In genomic region chr11:46125284-46125683, GRCh38 we compare ENCODE assay signal across 25 cellular contexts. TPM values are rescaled to one million over a fixed set of nuclear protein-coding genes. Genes with fewer than 3 reads are reported as not detected.
DNase-seq lines count a peak whose midpoint lies in the region; ATAC-seq, FAIRE-seq and TF ChIP-seq lines count a peak whose summit lies in the region.
"Had no signal": no experiment of that assay in that cellular context is flagged by ENCODE, and none has a peak within 500 bp of the region (broad histone marks: within the 10 kb centered on the region; RNA-seq: fewer than 3 reads in every experiment).

No MANE protein-coding gene starts in this region.

- peaks cover 0 to 2% of the 10 kb centered on the region in 2 experiments; a peak in 1 of 5 replicates for H3K27me3 ChIP-seq in HepG2 (ENCODE audit: control insufficient read depth in 1 of 2, insufficient read depth in 2 of 2, low read length in 2 of 2)
- no peaks in the 10 kb centered on the region for H3K27me3 ChIP-seq in right lobe of liver
- H3K27me3 ChIP-seq in K562 (ENCODE audit: control insufficient read depth in 2 of 2, insufficient read depth in 2 of 2, low read length in 2 of 2), result no peaks in the 10 kb centered on the region
- H3K27me3 ChIP-seq: BE2C, BLaER1 had no signal

- H3K4me3 Mint-ChIP-seq in activated naive CD4-positive, alpha-beta T cell treated with anti-CD3 and anti-CD28 coated beads, Interleukin-2, amount 10 ng/mL, durations not matched to agents 7 days and 5 days, result no peak overlapping the region
- H3K4me3 Mint-ChIP-seq: CD14-positive monocyte; CD8-positive, alpha-beta T cell had no signal

- H4K20me1 ChIP-seq in HepG2 (ENCODE audit: insufficient read depth, low read length), result no peaks in the 10 kb centered on the region
- no peaks in the 10 kb centered on the region for H4K20me1 ChIP-seq in K562 (replicated peaks; ENCODE audit: control insufficient read depth, insufficient read depth, low read length)
- H4K20me1 ChIP-seq: BLaER1 had no signal

- no peak overlapping the region for H3K4me3 ChIP-seq in HepG2 (replicated peaks in 1 of 3; ENCODE audit: insufficient read depth in 1 of 3, low read depth in 2 of 3, low read length in 3 of 3)
- H3K4me3 ChIP-seq in right lobe of liver, result no peak overlapping the region
- no peak overlapping the region for H3K4me3 ChIP-seq in HEK293 (ENCODE audit: low read depth, low read length)
- H3K4me3 ChIP-seq in K562, result no peak overlapping the region
- H3K4me3 ChIP-seq: BLaER1, GM12878 had no signal

- POLR2A ChIA-PET in HepG2 (lab: Yijun Ruan, JAX), result no interaction called here
- POLR2A ChIA-PET in HEK293 (lab: Yijun Ruan, JAX), result no interaction called here
- POLR2A ChIA-PET in K562 (lab: Yijun Ruan, JAX), result no interaction called here

- H3K9me3 ChIP-seq in HepG2 (ENCODE audit: low read length), result no peaks in the 10 kb centered on the region
- no peaks in the 10 kb centered on the region for H3K9me3 ChIP-seq in right lobe of liver
- H3K9me3 ChIP-seq in HEK293 (ENCODE audit: control insufficient read depth, insufficient read depth, low read depth, low read length), result no peaks in the 10 kb centered on the region
- no peaks in the 10 kb centered on the region for H3K9me3 ChIP-seq in K562 (replicated peaks; ENCODE audit: control insufficient read depth, insufficient read depth, low read depth, low read length)
- H3K9me3 ChIP-seq: BE2C, BLaER1, Caco-2 had no signal

- intact Hi-C loops in HepG2 (cut with micrococcal nuclease; ENCODE audit: unreplicated experiment), result loop anchor here (5.0 to 10.0 kb wide), 3 partner anchors 70 to 278 kb away; partner anchors contain the start of gene CRY2
- intact Hi-C loops in right lobe of liver (cut with DNase I), result no loop called here
- intact Hi-C loops in K562 (cut with micrococcal nuclease), result no loop called here

- TF ChIP-seq CTCF in HepG2 (CRISPR knock-in tag; IDR thresholded peaks at IDR 0.05), result no peak
- no peak for TF ChIP-seq CTCF in right lobe of liver (IDR thresholded peaks at IDR 0.05)
- no peak for TF ChIP-seq CTCF in HEK293 (tag by site-specific recombination; IDR thresholded peaks at IDR 0.05)
- no peak for TF ChIP-seq CTCF in K562 (IDR thresholded peaks at IDR 0.05 in 2 of 3, conservative IDR thresholded peaks at IDR 0.05 in 1 of 3; ENCODE audit: insufficient read depth in 2 of 3, low read depth in 1 of 3, low read length in 3 of 3)

- no peak for TF ChIP-seq RAD21 in HepG2 (CRISPR knock-in tag; IDR thresholded peaks at IDR 0.05)
- no peak for TF ChIP-seq RAD21 in K562 (CRISPR knock-in tag; conservative IDR thresholded peaks at IDR 0.05 in 1 of 2, IDR thresholded peaks at IDR 0.05 in 1 of 2)

- in situ Hi-C loops in HepG2 (cut with HindIII; ENCODE audit: extremely low pct_ligation_motif_present, low pct_unique_long_range_greater_than_20kb) (no loop called here), K562 (cut with MboI) (no loop called here)

- H3K9me1 ChIP-seq in K562 (ENCODE audit: control insufficient read depth, insufficient read depth, low read length), result no peaks in the 10 kb centered on the region

- BruUV-seq in HepG2 (replicated peaks; lab: Mats Ljungman, UMichigan) (no TSS peak), K562 (replicated peaks; lab: Mats Ljungman, UMichigan) (no TSS peak)

- TF ChIP-seq POLR2A in HepG2 (IDR thresholded peaks at IDR 0.05; ENCODE audit: insufficient read depth in 1 of 2, low read depth in 2 of 2, low read length in 2 of 2) (no peak), right lobe of liver (IDR thresholded peaks at IDR 0.05) (no peak), K562 (conservative IDR thresholded peaks at IDR 0.05) (no peak)

- H3K27ac ChIP-seq in HepG2 (ENCODE audit: extremely low read length, insufficient read depth, low read length) (no peak overlapping the region), right lobe of liver (no peak overlapping the region), HEK293 (ENCODE audit: extremely low read depth, low read depth, low read length) (no peak overlapping the region), K562 (ENCODE audit: extremely low read depth, low read depth, low read length) (no peak overlapping the region)
- H3K27ac ChIP-seq: BLaER1 had no signal

- no peak overlapping the region for H3K4me2 ChIP-seq in HepG2 (ENCODE audit: low read depth, low read length)
- H3K4me2 ChIP-seq in K562 (ENCODE audit: insufficient read depth, low read length), result no peak overlapping the region
- H3K4me2 ChIP-seq: BLaER1 had no signal

- CTCF ChIA-PET in HepG2 (lab: Yijun Ruan, JAX; ENCODE audit: low intra/inter-chr PET ratio, low total read pairs) (no interaction called here), HEK293 (lab: Yijun Ruan, JAX) (interaction anchor here (0.6 to 0.7 kb wide), 2 partner anchors 80 to 106 kb away, joined by 3 read pairs; no protein-coding TSS in a partner anchor), K562 (lab: Yijun Ruan, JAX; ENCODE audit: low intra/inter-chr PET ratio) (no interaction called here)
- CTCF ChIA-PET in activated naive CD4-positive, alpha-beta T cell treated with anti-CD3 and anti-CD28 coated beads, Interleukin-2, amount 10 ng/mL, durations not matched to agents 7 days and 5 days (lab: Charles Lee), result interaction anchor here (0.9 to 2.7 kb wide), 5 partner anchors 22 to 185 kb away, joined by 3 to 11 read pairs (median 7); no protein-coding TSS in a partner anchor

- H2AFZ ChIP-seq in HepG2 (ENCODE audit: low read length) (no peak overlapping the region), K562 (ENCODE audit: low read depth, low read length) (no peak overlapping the region)

- no peaks in the 10 kb centered on the region for H3K9me3 Mint-ChIP-seq in activated naive CD4-positive, alpha-beta T cell treated with anti-CD3 and anti-CD28 coated beads, Interleukin-2, amount 10 ng/mL, durations not matched to agents 7 days and 5 days
- H3K9me3 Mint-ChIP-seq: CD14-positive monocyte; CD4-positive, CD25-positive, alpha-beta regulatory T cell; CD8-positive, alpha-beta T cell had no signal

- H3K36me3 ChIP-seq in HepG2 (replicated peaks in 1 of 2; ENCODE audit: control insufficient read depth in 1 of 2, insufficient read depth in 2 of 2, low read length in 2 of 2) (no peaks in the 10 kb centered on the region), right lobe of liver (no peaks in the 10 kb centered on the region), HEK293 (ENCODE audit: control insufficient read depth in 2 of 2, insufficient read depth in 1 of 2, low read length in 2 of 2) (no peaks in the 10 kb centered on the region), K562 (ENCODE audit: control insufficient read depth, insufficient read depth, low read length) (no peaks in the 10 kb centered on the region; the same call in 2 of the 3 replicates)
- H3K36me3 ChIP-seq: BE2C, BLaER1 had no signal

- H3K9ac ChIP-seq in HepG2 (ENCODE audit: insufficient read depth, low read depth, low read length), result no peak overlapping the region
- H3K9ac ChIP-seq in K562 (ENCODE audit: insufficient read depth in 1 of 2, low read depth in 2 of 2, low read length in 2 of 2), result no peak overlapping the region
- H3K9ac ChIP-seq: BLaER1 had no signal

- 47% methylated on average over 3 of the region's 3 CpGs for WGBS in HepG2 (ENCODE audit: low lambda C conversion rate)
- 93% methylated on average over 3 of the region's 3 CpGs for WGBS in right lobe of liver (ENCODE audit: insufficient coverage, low coverage, low lambda C conversion rate, missing lambda C conversion rate)
- 71% methylated on average over 3 of the region's 3 CpGs for WGBS in K562 (ENCODE audit: insufficient coverage, low coverage, missing lambda C conversion rate)

- no peak overlapping the region for H3K27ac Mint-ChIP-seq in activated naive CD4-positive, alpha-beta T cell treated with anti-CD3 and anti-CD28 coated beads, Interleukin-2, amount 10 ng/mL, durations not matched to agents 7 days and 5 days
- H3K27ac Mint-ChIP-seq: CD4-positive, CD25-positive, alpha-beta regulatory T cell; CD8-positive, alpha-beta T cell had no signal

- ATAC-seq in HepG2 (no peak), right lobe of liver (no peak), K562 (no peak), HG03565 (IDR thresholded peaks at IDR 0.05; ENCODE audit: unreplicated experiment) (no peak)
- ATAC-seq: CD8-positive, alpha-beta T cell; GM12878 had no signal

- H3K4me1 ChIP-seq in HepG2 (ENCODE audit: insufficient read depth, low read length) (peaks cover 23% of the 10 kb centered on the region), right lobe of liver (no peaks in the 10 kb centered on the region), HEK293 (ENCODE audit: control insufficient read depth, insufficient read depth, low read length) (no peaks in the 10 kb centered on the region), K562 (replicated peaks in 1 of 2; ENCODE audit: control insufficient read depth in 2 of 2, insufficient read depth in 2 of 2, low read length in 2 of 2) (peaks cover 7 to 18% of the 10 kb centered on the region in 2 experiments; a peak in 4 of 5 replicates)
- H3K4me1 ChIP-seq: BE2C had no signal

- H3K79me2 ChIP-seq in HepG2 (ENCODE audit: insufficient read depth, low read length), result no peaks in the 10 kb centered on the region
- peaks cover 8% of the 10 kb centered on the region; the same call in 1 of the 3 replicates for H3K79me2 ChIP-seq in K562 (ENCODE audit: control insufficient read depth, insufficient read depth, low read length)

- H3K36me3 Mint-ChIP-seq in activated naive CD4-positive, alpha-beta T cell treated with anti-CD3 and anti-CD28 coated beads, Interleukin-2, amount 10 ng/mL, durations not matched to agents 7 days and 5 days, result no peaks in the 10 kb centered on the region
- H3K36me3 Mint-ChIP-seq: CD14-positive monocyte; CD4-positive, CD25-positive, alpha-beta regulatory T cell had no signal

- FAIRE-seq in HepG2 (lab: Jason Lieb, UNC), result no peak
- FAIRE-seq in K562 (lab: Jason Lieb, UNC), result no peak
- FAIRE-seq: A204.1, D721Med, GM12878, GM12892, GM18507 had no signal

- TF ChIP-seq EP300 in HepG2 (IDR thresholded peaks at IDR 0.05; ENCODE audit: low read depth in 2 of 2, low read length in 2 of 2) (no peak), HepG2 (CRISPR knock-in tag; IDR thresholded peaks at IDR 0.05; ENCODE audit: borderline replicate concordance) (no peak), K562 (IDR thresholded peaks at IDR 0.05; ENCODE audit: low read length) (no peak)

- peaks cover 10% of the 10 kb centered on the region for H3K27me3 Mint-ChIP-seq in activated naive CD4-positive, alpha-beta T cell treated with anti-CD3 and anti-CD28 coated beads, Interleukin-2, amount 10 ng/mL, durations not matched to agents 7 days and 5 days
- H3K27me3 Mint-ChIP-seq: CD4-positive, CD25-positive, alpha-beta regulatory T cell had no signal

- peaks cover 29% of the 10 kb centered on the region for H3K4me1 Mint-ChIP-seq in activated naive CD4-positive, alpha-beta T cell treated with anti-CD3 and anti-CD28 coated beads, Interleukin-2, amount 10 ng/mL, durations not matched to agents 7 days and 5 days

- DNase-seq in HepG2 (ENCODE audit: low spot score), result no peak
- no peak for DNase-seq in right lobe of liver
- no peak for DNase-seq in K562 (ENCODE audit: extremely low read depth in 1 of 4, low spot score in 3 of 4)
- no peak for DNase-seq in activated naive CD4-positive, alpha-beta T cell treated with anti-CD3 and anti-CD28 coated beads, Interleukin-2, amount 10 ng/mL, durations not matched to agents 7 days and 5 days
- DNase-seq in DMS79 treated with DMSO at 0.1 percent for 48 hours (lab: John Stamatoyannopoulos, UW), result no peak
- DNase-seq: 8988T; ACHN; BE2C; C1 segment of cervical spinal cord; Caco-2; Calu3; CD4-positive, CD25-positive, alpha-beta regulatory T cell; CD8-positive, alpha-beta T cell; DND-41; EL; GDM1 had no signal

RNA-seq across cellular contexts. Expression of gene PHF21A, which starts 4.0 kb away (rescaled TPM):
- total RNA-seq in HepG2 (2016; rRNA removed; fragmentation: Illumina TruSeq; extraction: Trizol) (4.1 and 5.6 TPM in 2 replicates), right lobe of liver (10 to 100 TPM in 5 of 6 experiments, 1 to 10 TPM in 1; 9.2 to 17.1 (median 10.4) TPM), K562 (2014; rRNA removed) (7.7 and 13.3 TPM in 2 replicates), K562 (2014; rRNA removed; fragmentation: Illumina TruSeq; extraction: Trizol) (8.6 and 9.7 TPM in 2 replicates), K562 (2015; rRNA removed; fragmentation: Illumina TruSeq; extraction: Trizol) (8.5 and 10.7 TPM in 2 replicates), K562 (2021) (20.4 and 26.6 TPM in 2 replicates)
- total RNA-seq in HepG2 (2016; cell fraction: cytosol; rRNA removed; fragmentation: Illumina TruSeq; extraction: Trizol; ENCODE audit: low read depth), result 8.0 and 10.4 TPM in 2 replicates
- total RNA-seq in HepG2 (2016; cell fraction: insoluble cytoplasmic fraction; rRNA removed; fragmentation: Illumina TruSeq; extraction: Trizol), result 3.6 and 4.1 TPM in 2 replicates
- 5.6 and 5.7 TPM in 2 replicates for total RNA-seq in HepG2 (2016; cell fraction: membrane; rRNA removed; fragmentation: Illumina TruSeq; extraction: Trizol)
- total RNA-seq in HepG2 (2016; cell fraction: nucleus; rRNA removed; fragmentation: Illumina TruSeq; extraction: Trizol), result 7.8 and 14.3 TPM in 2 replicates
- polyA plus RNA-seq in HepG2 (2011; rRNA removed) (30.6 and 34.6 TPM in 2 replicates), K562 (2011; rRNA removed) (12.8 and 20.2 TPM in 2 replicates), K562 (2014; fragmentation: Illumina TruSeq; extraction: Trizol) (25.7 and 32.4 TPM in 2 replicates), K562 (2014; fragmentation: Nextera tagmentation; extraction: Ambion mirVana) (1 to 10 TPM; 1.5 to 2.2 TPM), K562 (2014; rRNA removed) (12.7 and 14.5 TPM in 2 replicates)
- 11.4 and 12.7 TPM in 2 replicates for polyA plus RNA-seq in HepG2 (2011; cell fraction: cytosol; rRNA removed)
- 69.2 and 75.3 TPM in 2 replicates for polyA plus RNA-seq in HepG2 (2011; cell fraction: nucleus; rRNA removed)
- 19.1 and 20.7 TPM in 2 replicates for polyA plus RNA-seq in HepG2 (2012)
- polyA plus RNA-seq in HepG2 (2016; cell fraction: cytosol; fragmentation: Illumina TruSeq; extraction: Trizol; ENCODE audit: low read depth), result 1.9 and 2.3 TPM in 2 replicates
- 6.3 and 7.9 TPM in 2 replicates for polyA plus RNA-seq in HepG2 (2016; cell fraction: insoluble cytoplasmic fraction; fragmentation: Illumina TruSeq; extraction: Trizol; ENCODE audit: low read depth)
- 5.0 and 6.3 TPM in 2 replicates for polyA plus RNA-seq in HepG2 (2016; cell fraction: membrane; fragmentation: Illumina TruSeq; extraction: Trizol; ENCODE audit: low read depth)
- 17.7 and 22.1 TPM in 2 replicates for polyA plus RNA-seq in HepG2 (2016; cell fraction: nucleus; fragmentation: Illumina TruSeq; extraction: Trizol; ENCODE audit: insufficient read depth, low read depth)
- polyA minus RNA-seq in HepG2 (2011; rRNA and poly(A)+ RNA removed; ENCODE audit: low replicate concordance), result 14.6 and 18.0 TPM in 2 replicates
- 12.4 and 12.7 TPM in 2 replicates for polyA minus RNA-seq in HepG2 (2011; cell fraction: cytosol; rRNA and poly(A)+ RNA removed)
- 42.5 and 54.2 TPM in 2 replicates for polyA minus RNA-seq in HepG2 (2011; cell fraction: nucleus; rRNA and poly(A)+ RNA removed)
- 41.0 and 108 TPM in 2 replicates for total RNA-seq in K562 (2011; cell fraction: chromatin; rRNA removed; ENCODE audit: low replicate concordance)
- 17.0 and 21.1 TPM in 2 replicates for total RNA-seq in K562 (2011; cell fraction: nucleolus; rRNA removed)
- 27.0 and 37.7 TPM in 2 replicates for total RNA-seq in K562 (2011; cell fraction: nucleoplasm; rRNA removed)
- 7.2 and 8.7 TPM in 2 replicates for polyA plus RNA-seq in K562 (2011; cell fraction: cytosol; rRNA removed)
- 33.5 and 36.9 TPM in 2 replicates for polyA plus RNA-seq in K562 (2011; cell fraction: nucleus; rRNA removed)
- polyA plus RNA-seq in K562 (2012), result 17.5 and 25.3 TPM in 2 replicates
- polyA minus RNA-seq in K562 (2011; rRNA and poly(A)+ RNA removed), result 12.6 and 22.6 TPM in 2 replicates
- polyA minus RNA-seq in K562 (2011; cell fraction: cytosol; rRNA and poly(A)+ RNA removed), result 14.4 and 14.8 TPM in 2 replicates
- 11.4 and 23.0 TPM in 2 replicates for polyA minus RNA-seq in K562 (2011; cell fraction: nucleus; rRNA and poly(A)+ RNA removed)

Comparison
In these comparisons a context has a peak if more than half of its experiments do, and no peak if none do; other contexts are left out.
1. CTCF ChIA-PET loops: an anchor here in HEK293 (0.6 to 0.7 kb wide) and activated naive CD4-positive, alpha-beta T cell treated with anti-CD3 and anti-CD28 coated beads, Interleukin-2, amount 10 ng/mL, durations not matched to agents 7 days and 5 days (0.9 to 2.7 kb wide); none called in HepG2 and K562.
2. Of the 241 proteins assayed by ChIP-seq in both HepG2 and K562: peak only in HepG2: none; only in K562: none; in both: ZNF121; in neither: 240.